ENCODE assay signal across 3 cellular contexts in the genomic region with DNA sequence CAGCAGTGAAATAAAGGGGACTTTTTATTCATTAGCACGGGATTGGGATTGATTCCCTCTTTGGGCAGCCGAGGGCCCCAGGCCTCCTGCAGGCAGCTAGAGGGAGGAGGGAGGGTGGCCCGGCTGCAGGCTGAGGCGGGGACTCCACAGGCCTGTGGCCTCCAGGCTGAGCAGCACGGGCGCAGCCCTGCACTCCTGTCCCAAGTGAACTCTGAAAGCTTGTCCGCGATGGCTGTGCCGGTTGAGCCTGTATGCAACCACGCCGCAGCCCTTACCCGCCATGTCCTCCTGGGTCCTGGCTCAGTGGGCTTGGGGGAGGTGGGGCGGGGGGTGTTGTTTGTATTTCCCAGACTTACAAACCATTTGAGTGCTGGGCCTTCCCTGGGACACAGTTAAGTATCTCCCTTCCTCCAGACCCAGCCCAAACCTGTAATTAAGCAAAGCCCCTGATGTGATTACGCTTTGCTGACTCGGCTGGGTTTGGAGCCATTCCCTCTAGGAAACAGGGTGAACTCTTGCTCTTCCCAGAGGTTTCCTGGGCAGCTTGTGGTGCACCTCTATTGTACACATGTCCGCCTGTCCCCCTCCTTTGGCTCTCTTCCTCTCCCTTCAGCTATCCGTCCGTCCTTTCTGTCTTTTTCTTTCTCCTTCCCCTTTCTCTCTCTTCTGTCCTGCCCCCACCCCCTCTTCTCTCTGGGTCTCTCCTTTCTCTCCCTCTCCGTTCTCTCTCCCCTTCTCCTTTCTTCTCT.
TF ChIP-seq lines count a peak whose summit lies in the region.

No MANE protein-coding gene starts in this region.

TF ChIP-seq in HepG2, 621 proteins besides CTCF, POLR2A, EP300 and RAD21:
- TF ChIP-seq, protein P1, sequence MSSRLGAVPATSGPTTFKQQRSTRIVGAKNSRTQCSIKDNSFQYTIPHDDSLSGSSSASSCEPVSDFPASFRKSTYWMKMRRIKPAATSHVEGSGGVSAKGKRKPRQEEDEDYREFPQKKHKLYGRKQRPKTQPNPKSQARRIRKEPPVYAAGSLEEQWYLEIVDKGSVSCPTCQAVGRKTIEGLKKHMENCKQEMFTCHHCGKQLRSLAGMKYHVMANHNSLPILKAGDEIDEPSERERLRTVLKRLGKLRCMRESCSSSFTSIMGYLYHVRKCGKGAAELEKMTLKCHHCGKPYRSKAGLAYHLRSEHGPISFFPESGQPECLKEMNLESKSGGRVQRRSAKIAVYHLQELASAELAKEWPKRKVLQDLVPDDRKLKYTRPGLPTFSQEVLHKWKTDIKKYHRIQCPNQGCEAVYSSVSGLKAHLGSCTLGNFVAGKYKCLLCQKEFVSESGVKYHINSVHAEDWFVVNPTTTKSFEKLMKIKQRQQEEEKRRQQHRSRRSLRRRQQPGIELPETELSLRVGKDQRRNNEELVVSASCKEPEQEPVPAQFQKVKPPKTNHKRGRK (CRISPR knock-in tag; IDR thresholded peaks at IDR 0.05) = peak; percentile 83; the same call in 1 of the 2 replicates
- TF ChIP-seq MAFK (conservative IDR thresholded peaks at IDR 0.05 in 1 of 2, IDR thresholded peaks at IDR 0.05 in 1 of 2; ENCODE audit: low read length in 2 of 2) = peak; percentile 31 to 35; a peak in 2 of 4 replicates
- TF ChIP-seq, protein P2, sequence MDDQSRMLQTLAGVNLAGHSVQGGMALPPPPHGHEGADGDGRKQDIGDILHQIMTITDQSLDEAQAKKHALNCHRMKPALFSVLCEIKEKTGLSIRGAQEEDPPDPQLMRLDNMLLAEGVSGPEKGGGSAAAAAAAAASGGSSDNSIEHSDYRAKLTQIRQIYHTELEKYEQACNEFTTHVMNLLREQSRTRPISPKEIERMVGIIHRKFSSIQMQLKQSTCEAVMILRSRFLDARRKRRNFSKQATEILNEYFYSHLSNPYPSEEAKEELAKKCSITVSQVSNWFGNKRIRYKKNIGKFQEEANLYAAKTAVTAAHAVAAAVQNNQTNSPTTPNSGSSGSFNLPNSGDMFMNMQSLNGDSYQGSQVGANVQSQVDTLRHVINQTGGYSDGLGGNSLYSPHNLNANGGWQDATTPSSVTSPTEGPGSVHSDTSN (CRISPR knock-in tag; IDR thresholded peaks at IDR 0.05; ENCODE audit: borderline replicate concordance) = no peak

TF ChIP-seq in H1, 55 proteins besides CTCF, POLR2A, EP300 and RAD21 (continues in another document):
- TF ChIP-seq BACH1 (IDR thresholded peaks at IDR 0.05; ENCODE audit: low read length) = no peak
- peak; percentile 60; the same call in 1 of the 2 replicates for TF ChIP-seq TBP (IDR thresholded peaks at IDR 0.05; ENCODE audit: low read depth, low read length)
- TF ChIP-seq SIX5 (IDR thresholded peaks at IDR 0.05; ENCODE audit: low read depth, low read length) = no peak
- TF ChIP-seq JUND (IDR thresholded peaks at IDR 0.05; ENCODE audit: low read length) = no peak
- TF ChIP-seq BCL11A (IDR thresholded peaks at IDR 0.05; ENCODE audit: low read depth in 2 of 2, low read length in 2 of 2) = no peak
- no peak for TF ChIP-seq SP2 (IDR thresholded peaks at IDR 0.05; ENCODE audit: low read length)
- TF ChIP-seq JUN (IDR thresholded peaks at IDR 0.05; ENCODE audit: low read depth, low read length) = no peak
- TF ChIP-seq, protein P3, sequence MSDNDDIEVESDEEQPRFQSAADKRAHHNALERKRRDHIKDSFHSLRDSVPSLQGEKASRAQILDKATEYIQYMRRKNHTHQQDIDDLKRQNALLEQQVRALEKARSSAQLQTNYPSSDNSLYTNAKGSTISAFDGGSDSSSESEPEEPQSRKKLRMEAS (IDR thresholded peaks at IDR 0.05) = peak; percentile 12; the same call in 1 of the 2 replicates
- no peak for TF ChIP-seq CBX8 (IDR thresholded peaks at IDR 0.05; ENCODE audit: borderline replicate concordance, low read depth, low read length)
- TF ChIP-seq KDM1A (IDR thresholded peaks at IDR 0.05; ENCODE audit: borderline replicate concordance, low read length) = no peak
- no peak for TF ChIP-seq CEBPB (IDR thresholded peaks at IDR 0.05; ENCODE audit: low read depth, low read length)
- TF ChIP-seq CBX5 (IDR thresholded peaks at IDR 0.05; ENCODE audit: low read depth, low read length) = no peak
- no peak for TF ChIP-seq GTF2F1 (IDR thresholded peaks at IDR 0.05; ENCODE audit: borderline replicate concordance, low read depth, low read length)
- no peak for TF ChIP-seq NRF1 (IDR thresholded peaks at IDR 0.05; ENCODE audit: low read depth, low read length)
- TF ChIP-seq KDM5A (IDR thresholded peaks at IDR 0.05; ENCODE audit: low read length) = no peak
- TF ChIP-seq KDM4A (IDR thresholded peaks at IDR 0.05; ENCODE audit: low read depth, low read length, severe bottlenecking) = no peak
- TF ChIP-seq RFX5 (IDR thresholded peaks at IDR 0.05; ENCODE audit: borderline replicate concordance, low read depth, low read length) = no peak

TF ChIP-seq in GM12891, 5 proteins besides CTCF, POLR2A, EP300 and RAD21:
- TF ChIP-seq POLR2AphosphoS5 (IDR thresholded peaks at IDR 0.05; ENCODE audit: low read depth, low read length) (no peak), SPI1 (IDR thresholded peaks at IDR 0.05; ENCODE audit: low read depth, low read length) (no peak), TAF1 (IDR thresholded peaks at IDR 0.05; ENCODE audit: low read depth, low read length) (no peak)
